8 cellular contexts compared by ENCODE assay signal in the genomic region with DNA sequence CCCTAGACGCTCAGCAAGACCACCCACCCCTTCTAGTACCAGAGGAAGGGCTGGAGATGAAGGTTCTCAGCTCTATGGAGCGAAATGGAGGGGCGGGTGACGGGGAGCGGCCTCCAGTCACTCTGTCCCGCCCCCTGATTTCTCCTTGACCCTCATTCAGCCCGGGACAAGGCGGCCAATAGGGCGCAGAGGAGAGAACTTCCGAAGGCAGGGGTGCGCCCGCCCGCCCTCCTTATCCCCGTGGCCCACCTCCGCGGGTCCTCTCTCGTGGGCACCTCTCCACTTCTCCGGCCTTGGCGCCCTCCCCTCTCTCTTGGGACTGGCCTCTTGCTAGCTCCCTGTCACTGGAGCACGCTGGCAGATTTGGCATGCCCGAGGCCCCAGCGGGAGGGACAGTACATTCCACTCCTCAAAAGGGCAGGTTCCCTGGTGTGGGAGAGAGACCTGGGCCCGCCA. TPM values are rescaled to one million over a fixed set of nuclear protein-coding genes. Genes with fewer than 3 reads are reported as not detected.
DNase-seq lines count a peak whose midpoint lies in the region; ATAC-seq, FAIRE-seq and TF ChIP-seq lines count a peak whose summit lies in the region.

No MANE protein-coding gene starts in this region.

- peak overlapping the region; percentile 79 for H3K4me2 ChIP-seq in HepG2 (ENCODE audit: low read depth, low read length)
- H3K4me2 ChIP-seq in GM12878 (ENCODE audit: control insufficient read depth, insufficient read depth) = peak overlapping the region; percentile 85

- H3K27me3 ChIP-seq in HepG2 (ENCODE audit: control insufficient read depth in 1 of 2, insufficient read depth in 2 of 2, low read length in 2 of 2) (no peaks in the 10 kb centered on the region), right lobe of liver (no peaks in the 10 kb centered on the region), GM12878 (replicated peaks in 1 of 2; ENCODE audit: control insufficient read depth in 2 of 2, insufficient read depth in 2 of 2, low read length in 1 of 2) (no peaks in the 10 kb centered on the region), upper lobe of right lung (no peaks in the 10 kb centered on the region)

- WGBS in HepG2 (ENCODE audit: low lambda C conversion rate) = 8% methylated on average over 5 of the region's 23 CpGs
- WGBS in right lobe of liver (ENCODE audit: insufficient coverage, low coverage, low lambda C conversion rate, missing lambda C conversion rate) = 44% methylated on average over 5 of the region's 23 CpGs
- WGBS in GM12878 (ENCODE audit: insufficient coverage, insufficient replicate concordance, low lambda C conversion rate, missing lambda C conversion rate) = 77% methylated on average over 18 of the region's 23 CpGs

- ATAC-seq in HepG2 = peak; percentile 46
- no peak for ATAC-seq in right lobe of liver
- ATAC-seq in GM12878 = no peak
- ATAC-seq in upper lobe of right lung = peak; percentile 5

- H3K27ac Mint-ChIP-seq in mesothelial cell of epicardium = peak overlapping the region; percentile 64

- H3K27me3 Mint-ChIP-seq in mesothelial cell of epicardium (ENCODE audit: low read depth) = no peaks in the 10 kb centered on the region

- TF ChIP-seq CTCF in HepG2 (CRISPR knock-in tag; IDR thresholded peaks at IDR 0.05) (no peak), right lobe of liver (IDR thresholded peaks at IDR 0.05) (no peak), GM12878 (IDR thresholded peaks at IDR 0.05 in 2 of 3, conservative IDR thresholded peaks at IDR 0.05 in 1 of 3; ENCODE audit: control insufficient read depth in 2 of 3, extremely low read depth in 1 of 3, insufficient read depth in 1 of 3, low read depth in 3 of 3, low read length in 3 of 3) (no peak), mesothelial cell of epicardium (IDR thresholded peaks at IDR 0.05; ENCODE audit: unreplicated experiment) (no peak), upper lobe of right lung (IDR thresholded peaks at IDR 0.05) (no peak)

- H3K4me3 Mint-ChIP-seq in mesothelial cell of epicardium = peak overlapping the region; percentile 87

- H4K20me1 ChIP-seq in HepG2 (ENCODE audit: insufficient read depth, low read length) (no peaks in the 10 kb centered on the region), GM12878 (ENCODE audit: control insufficient read depth, insufficient read depth) (no peaks in the 10 kb centered on the region)

- H3K36me3 ChIP-seq in HepG2 (replicated peaks in 1 of 2; ENCODE audit: control insufficient read depth in 1 of 2, insufficient read depth in 2 of 2, low read length in 2 of 2) = no peaks in the 10 kb centered on the region
- no peaks in the 10 kb centered on the region for H3K36me3 ChIP-seq in right lobe of liver
- no peaks in the 10 kb centered on the region for H3K36me3 ChIP-seq in GM12878 (ENCODE audit: control insufficient read depth in 2 of 2, insufficient read depth in 2 of 2, low read length in 1 of 2)
- H3K36me3 ChIP-seq in upper lobe of right lung = no peaks in the 10 kb centered on the region

- RAD21 ChIA-PET in GM12878 (lab: Charles Lee; ENCODE audit: unreplicated experiment) = interaction anchor here (0.7 to 7.4 kb wide), 10 partner anchors 9 to 182 kb away, joined by 3 to 50 read pairs (median 5); a partner anchor contains a TSS

- intact Hi-C loops in HepG2 (cut with micrococcal nuclease; ENCODE audit: unreplicated experiment) = loop anchor here (10.0 kb wide), 1 partner anchor 179 kb away; no protein-coding TSS in a partner anchor
- intact Hi-C loops in right lobe of liver (cut with DNase I) = no loop called here
- intact Hi-C loops in GM12878 (cut with micrococcal nuclease; ENCODE audit: unreplicated experiment) = no loop called here
- intact Hi-C loops in upper lobe of right lung (cut with DNase I) = no loop called here

- in situ Hi-C loops in HepG2 (cut with HindIII; ENCODE audit: extremely low pct_ligation_motif_present, low pct_unique_long_range_greater_than_20kb) (no loop called here), GM12878 (cut with MboI) (no loop called here)

- H3K4me3 ChIP-seq in HepG2 (replicated peaks in 1 of 3; ENCODE audit: insufficient read depth in 1 of 3, low read depth in 2 of 3, low read length in 3 of 3) = peak overlapping the region; percentile 68 to 82 (median 77); a peak in 5 of 6 replicates
- H3K4me3 ChIP-seq in right lobe of liver = peak overlapping the region in 1 of 3 donors; percentile 66
- H3K4me3 ChIP-seq in GM12878 = peak overlapping the region; percentile 82
- peak overlapping the region; percentile 65 for H3K4me3 ChIP-seq in upper lobe of right lung

- H3K9ac ChIP-seq in HepG2 (ENCODE audit: insufficient read depth, low read depth, low read length) = peak overlapping the region; percentile 29; the same call in 1 of the 2 replicates
- peak overlapping the region; percentile 63; the same call in 1 of the 2 replicates for H3K9ac ChIP-seq in GM12878 (ENCODE audit: control insufficient read depth, insufficient read depth, low read length)

- SMC1A ChIA-PET in GM12878 (lab: Charles Lee; ENCODE audit: uncharacterized antibody, unreplicated experiment) = interaction anchor here (0.5 to 5.3 kb wide), 12 partner anchors 11 to 94 kb away, joined by 3 to 39 read pairs (median 4); a partner anchor contains a TSS

- no peaks in the 10 kb centered on the region for H3K36me3 Mint-ChIP-seq in mesothelial cell of epicardium

- peaks cover 21% of the 10 kb centered on the region for H3K4me1 Mint-ChIP-seq in mesothelial cell of epicardium

- DNase-seq in HepG2 (ENCODE audit: low spot score) (no peak), right lobe of liver (no peak), GM12878 (ENCODE audit: low read depth, low spot score) (no peak), mesothelial cell of epicardium (ENCODE audit: low spot score in 2 of 2, unreplicated experiment in 2 of 2) (no peak), upper lobe of right lung (no peak), NCI-H187 (lab: John Stamatoyannopoulos, UW) (no peak), NCI-H2029 (lab: John Stamatoyannopoulos, UW) (no peak), HEK293T (ENCODE audit: extremely low spot score) (no peak)

- H3K79me2 ChIP-seq in HepG2 (ENCODE audit: insufficient read depth, low read length) (peaks cover 20% of the 10 kb centered on the region), GM12878 (ENCODE audit: control insufficient read depth, insufficient read depth, low read length) (peaks cover 40% of the 10 kb centered on the region)

- TF ChIP-seq EP300 in HepG2 (IDR thresholded peaks at IDR 0.05; ENCODE audit: low read depth in 2 of 2, low read length in 2 of 2) (no peak), HepG2 (CRISPR knock-in tag; IDR thresholded peaks at IDR 0.05; ENCODE audit: borderline replicate concordance) (no peak), GM12878 (IDR thresholded peaks at IDR 0.05; ENCODE audit: borderline replicate concordance in 1 of 2, control insufficient read depth in 1 of 2, low read depth in 2 of 2, low read length in 2 of 2) (no peak)

- H3K4me1 ChIP-seq in HepG2 (ENCODE audit: insufficient read depth, low read length) (peaks cover 14% of the 10 kb centered on the region), right lobe of liver (no peaks in the 10 kb centered on the region), GM12878 (ENCODE audit: control insufficient read depth, insufficient read depth, low read length) (peaks cover 22% of the 10 kb centered on the region), upper lobe of right lung (no peaks in the 10 kb centered on the region)

- H3K9me3 ChIP-seq in HepG2 (ENCODE audit: low read length) (no peaks in the 10 kb centered on the region), right lobe of liver (no peaks in the 10 kb centered on the region), GM12878 (replicated peaks; ENCODE audit: control insufficient read depth, insufficient read depth, low read length) (no peaks in the 10 kb centered on the region), upper lobe of right lung (no peaks in the 10 kb centered on the region)

- CTCF ChIA-PET in HepG2 (lab: Yijun Ruan, JAX; ENCODE audit: low intra/inter-chr PET ratio, low total read pairs) (no interaction called here), GM12878 (lab: Yijun Ruan, JAX) (interaction anchor here (0.8 to 4.1 kb wide), 11 partner anchors 9 to 88 kb away, joined by 3 to 21 read pairs (median 4); a partner anchor contains a TSS), HEK293T (lab: Yijun Ruan, JAX) (interaction anchor here (0.6 to 1.7 kb wide), 3 partner anchors 36 to 104 kb away, joined by 3 to 6 read pairs (median 4); no protein-coding TSS in a partner anchor)

- POLR2A ChIA-PET in HepG2 (lab: Yijun Ruan, JAX) = interaction anchor here (0.5 to 1.8 kb wide), 8 partner anchors 33 to 250 kb away, joined by 3 to 11 read pairs (median 4); a partner anchor contains a TSS
- POLR2A ChIA-PET in GM12878 (lab: Charles Lee) = interaction anchor here (1.0 to 2.6 kb wide), 7 partner anchors 9 to 67 kb away, joined by 3 to 15 read pairs (median 7); no protein-coding TSS in a partner anchor
- POLR2A ChIA-PET in HEK293T (lab: Yijun Ruan, JAX) = interaction anchor here (0.7 kb wide), 1 partner anchor 8 kb away, joined by 3 read pairs; no protein-coding TSS in a partner anchor

- FAIRE-seq in HepG2 (lab: Jason Lieb, UNC) (no peak), GM12878 (lab: Jason Lieb, UNC) (no peak)

- no peak for TF ChIP-seq POLR2A in HepG2 (IDR thresholded peaks at IDR 0.05; ENCODE audit: insufficient read depth in 1 of 2, low read depth in 2 of 2, low read length in 2 of 2)
- TF ChIP-seq POLR2A in right lobe of liver (IDR thresholded peaks at IDR 0.05) = no peak
- no peak for TF ChIP-seq POLR2A in GM12878 (IDR thresholded peaks at IDR 0.05; ENCODE audit: low read depth, low read length)

- BruUV-seq in HepG2 (replicated peaks; lab: Mats Ljungman, UMichigan) (no TSS peak), GM12878 (replicated peaks; lab: Mats Ljungman, UMichigan) (no TSS peak)

- no peak overlapping the region for H2AFZ ChIP-seq in HepG2 (ENCODE audit: low read length)
- peak overlapping the region; percentile 24 for H2AFZ ChIP-seq in GM12878 (ENCODE audit: control insufficient read depth, low read depth, low read length)

- H3K27ac ChIP-seq in HepG2 (ENCODE audit: extremely low read length, insufficient read depth, low read length) = no peak overlapping the region
- no peak overlapping the region for H3K27ac ChIP-seq in right lobe of liver
- peak overlapping the region; percentile 83 for H3K27ac ChIP-seq in GM12878 (ENCODE audit: control insufficient read depth, insufficient read depth)
- H3K27ac ChIP-seq in upper lobe of right lung = no peak overlapping the region

- peaks cover 11% of the 10 kb centered on the region for H3K9me3 Mint-ChIP-seq in mesothelial cell of epicardium

- no peak for TF ChIP-seq RAD21 in HepG2 (CRISPR knock-in tag; IDR thresholded peaks at IDR 0.05)
- no peak for TF ChIP-seq RAD21 in GM12878 (IDR thresholded peaks at IDR 0.05; ENCODE audit: insufficient read depth, low read depth, low read length)

RNA-seq across cellular contexts. Expression of a gene that starts 1.1 kb away (rescaled TPM):
- total RNA-seq in HepG2 (2016; rRNA removed; fragmentation: Illumina TruSeq; extraction: Trizol) (21.7 and 34.1 TPM in 2 replicates), right lobe of liver (10 to 100 TPM; 12.7 to 25.6 (median 19.6) TPM), GM12878 (2014; rRNA removed) (139 and 150 TPM in 2 replicates), GM12878 (2014; rRNA removed; fragmentation: Illumina TruSeq; extraction: Trizol) (161 and 168 TPM in 2 replicates), GM12878 (2021) (215 and 222 TPM in 2 replicates), mesothelial cell of epicardium (57.6 to 62.7 TPM (median 58.1 TPM) in 3 replicates), upper lobe of right lung (20.9 TPM)
- 4.2 and 4.3 TPM in 2 replicates for total RNA-seq in HepG2 (2016; cell fraction: cytosol; rRNA removed; fragmentation: Illumina TruSeq; extraction: Trizol; ENCODE audit: low read depth)
- total RNA-seq in HepG2 (2016; cell fraction: insoluble cytoplasmic fraction; rRNA removed; fragmentation: Illumina TruSeq; extraction: Trizol) = 22.6 and 30.6 TPM in 2 replicates
- total RNA-seq in HepG2 (2016; cell fraction: membrane; rRNA removed; fragmentation: Illumina TruSeq; extraction: Trizol) = 11.6 and 11.9 TPM in 2 replicates
- total RNA-seq in HepG2 (2016; cell fraction: nucleus; rRNA removed; fragmentation: Illumina TruSeq; extraction: Trizol) = 13.4 and 14.5 TPM in 2 replicates
- polyA plus RNA-seq in HepG2 (2011; rRNA removed) (35.9 and 38.3 TPM in 2 replicates), GM12878 (2011; rRNA removed) (240 and 297 TPM in 2 replicates), GM12878 (2014; fragmentation: Illumina TruSeq; extraction: Trizol) (324 and 353 TPM in 2 replicates), GM12878 (2014; fragmentation: Nextera tagmentation; extraction: Ambion mirVana) (10 to 100 TPM; 37.2 to 48.4 TPM), GM12878 (2014; rRNA removed) (139 and 148 TPM in 2 replicates), GM12878 (2016; fragmentation: Nextera tagmentation; extraction: Ambion mirVana) (100 to 1,000 TPM; 147 to 160 TPM)
- polyA plus RNA-seq in HepG2 (2011; cell fraction: cytosol; rRNA removed) = 35.8 and 37.3 TPM in 2 replicates
- 20.9 and 22.6 TPM in 2 replicates for polyA plus RNA-seq in HepG2 (2011; cell fraction: nucleus; rRNA removed)
- polyA plus RNA-seq in HepG2 (2012) = 17.4 and 20.8 TPM in 2 replicates
- polyA plus RNA-seq in HepG2 (2016; cell fraction: cytosol; fragmentation: Illumina TruSeq; extraction: Trizol; ENCODE audit: low read depth) = 4.8 and 6.3 TPM in 2 replicates
- polyA plus RNA-seq in HepG2 (2016; cell fraction: insoluble cytoplasmic fraction; fragmentation: Illumina TruSeq; extraction: Trizol; ENCODE audit: low read depth) = 33.9 and 37.2 TPM in 2 replicates
- 11.2 and 12.4 TPM in 2 replicates for polyA plus RNA-seq in HepG2 (2016; cell fraction: membrane; fragmentation: Illumina TruSeq; extraction: Trizol; ENCODE audit: low read depth)
- 25.4 and 30.7 TPM in 2 replicates for polyA plus RNA-seq in HepG2 (2016; cell fraction: nucleus; fragmentation: Illumina TruSeq; extraction: Trizol; ENCODE audit: insufficient read depth, low read depth)
- 52.2 and 78.0 TPM in 2 replicates for polyA minus RNA-seq in HepG2 (2011; rRNA and poly(A)+ RNA removed; ENCODE audit: low replicate concordance)
- 24.4 and 30.2 TPM in 2 replicates for polyA minus RNA-seq in HepG2 (2011; cell fraction: cytosol; rRNA and poly(A)+ RNA removed)
- polyA minus RNA-seq in HepG2 (2011; cell fraction: nucleus; rRNA and poly(A)+ RNA removed) = 10.7 and 23.0 TPM in 2 replicates
- total RNA-seq in GM12878 (2013; cell fraction: nucleolus; rRNA removed) = 335 and 357 TPM in 2 replicates
- 98.0 TPM for polyA plus RNA-seq in GM12878 (2011; ENCODE audit: low read depth)
- polyA plus RNA-seq in GM12878 (2011; cell fraction: cytosol; rRNA removed) = 350 and 363 TPM in 2 replicates
- 168 and 185 TPM in 2 replicates for polyA plus RNA-seq in GM12878 (2011; cell fraction: nucleus; rRNA removed)
- 211 and 281 TPM in 2 replicates for polyA plus RNA-seq in GM12878 (2012)
- polyA minus RNA-seq in GM12878 (2011; rRNA and poly(A)+ RNA removed) = 422 and 449 TPM in 2 replicates
- 122 and 141 TPM in 2 replicates for polyA minus RNA-seq in GM12878 (2011; cell fraction: cytosol; rRNA and poly(A)+ RNA removed)
- 70.4 and 70.7 TPM in 2 replicates for polyA minus RNA-seq in GM12878 (2011; cell fraction: nucleus; rRNA and poly(A)+ RNA removed)

Comparison
In these comparisons a context has a peak if more than half of its experiments do, and no peak if none do; other contexts are left out.
1. ATAC-seq: peak in HepG2 (single experiment) and upper lobe of right lung (single experiment); none in right lobe of liver (0 of 4) and GM12878 (single experiment).